8 cellular contexts compared by ENCODE assay signal in the genomic region with DNA sequence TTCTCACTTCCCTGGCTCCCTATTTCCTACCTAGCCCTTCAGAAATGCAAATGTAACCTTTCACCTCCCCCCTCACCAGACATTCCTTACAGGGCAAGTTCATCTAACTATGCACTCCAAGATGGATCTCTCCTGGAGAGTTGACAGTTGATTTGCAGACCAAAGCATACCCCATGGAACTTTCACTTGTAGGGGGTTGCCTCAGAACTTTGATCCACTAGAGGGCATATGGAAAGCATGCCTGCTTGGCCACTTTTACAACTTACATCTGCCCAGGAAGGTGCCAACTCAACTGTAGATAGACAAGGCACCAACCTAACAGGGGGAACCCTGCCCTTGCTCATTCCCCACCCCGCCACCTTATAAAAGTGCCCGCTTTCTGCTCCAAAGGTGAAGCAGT.
DNase-seq lines count a peak whose midpoint lies in the region; ATAC-seq, FAIRE-seq and TF ChIP-seq lines count a peak whose summit lies in the region.

No MANE protein-coding gene starts in this region.

- no peaks in the 10 kb centered on the region for H3K27me3 ChIP-seq in aorta (ENCODE audit: control insufficient read depth in 1 of 2, insufficient read depth in 2 of 2, low read length in 1 of 2)

- no peaks in the 10 kb centered on the region for H3K4me1 ChIP-seq in kidney (ENCODE audit: control insufficient read depth in 1 of 2, insufficient read depth in 1 of 2, low read depth in 1 of 2, low read length in 2 of 2)
- no peaks in the 10 kb centered on the region for H3K4me1 ChIP-seq in aorta (ENCODE audit: control insufficient read depth in 1 of 2, insufficient read depth in 2 of 2, low read length in 2 of 2)

- FAIRE-seq in kidney (lab: Jason Lieb, UNC) (no peak), GM12892 (lab: Jason Lieb, UNC) (no peak)

- no peak for TF ChIP-seq POLR2A in GM12892 (IDR thresholded peaks at IDR 0.05; ENCODE audit: low read depth, low read length)

- no peak for ATAC-seq in aorta (ENCODE audit: low FRiP score)

- peak; percentile 66 for TF ChIP-seq CTCF in C4-2B (conservative IDR thresholded peaks at IDR 0.05)
- peak; percentile 59 for TF ChIP-seq CTCF in LNCAP (IDR thresholded peaks at IDR 0.05)
- TF ChIP-seq CTCF in astrocyte of the cerebellum (IDR thresholded peaks at IDR 0.05; ENCODE audit: low read depth, low read length, missing control alignments), result peak; percentile 67
- peak; percentile 34 for TF ChIP-seq CTCF in kidney (IDR thresholded peaks at IDR 0.05; ENCODE audit: borderline replicate concordance, extremely low read depth, insufficient read depth)
- TF ChIP-seq CTCF in coronary artery (IDR thresholded peaks at IDR 0.05), result no peak

- in situ Hi-C loops in astrocyte of the cerebellum (cut with HindIII; ENCODE audit: low sequenced_read_pairs), result no loop called here

- no peaks in the 10 kb centered on the region for H3K36me3 ChIP-seq in kidney (ENCODE audit: control insufficient read depth in 1 of 2, insufficient read depth in 2 of 2, low read length in 2 of 2)
- no peaks in the 10 kb centered on the region for H3K36me3 ChIP-seq in aorta (ENCODE audit: control insufficient read depth in 1 of 2, insufficient read depth in 2 of 2, low read length in 1 of 2)

- WGBS in aorta, 2 donors, result 88 to 89% methylated on average over 2 of the region's 2 CpGs

- DNase-seq in astrocyte of the cerebellum (ENCODE audit: low read depth) (no peak), kidney (no peak), aorta (no peak), GM12892 (ENCODE audit: insufficient read length) (no peak), coronary artery (ENCODE audit: low spot score) (no peak), NCI-H2196 treated with DMSO at 0.1 percent for 48 hours (lab: John Stamatoyannopoulos, UW; ENCODE audit: unreplicated experiment) (no peak)

- H3K4me3 ChIP-seq in astrocyte of the cerebellum (ENCODE audit: low read depth, low read length) (no peak overlapping the region), kidney (ENCODE audit: low read length in 2 of 2) (no peak overlapping the region), aorta (ENCODE audit: low read length in 2 of 2) (no peak overlapping the region), coronary artery (no peak overlapping the region)

- intact Hi-C loops in kidney (cut with DNase I) (no loop called here), aorta (cut with DNase I) (no loop called here)

- H3K9me3 ChIP-seq in kidney (ENCODE audit: control insufficient read depth in 1 of 2, low read length in 2 of 2), result no peaks in the 10 kb centered on the region
- no peaks in the 10 kb centered on the region for H3K9me3 ChIP-seq in aorta (ENCODE audit: control insufficient read depth, low read length)

- H3K9ac ChIP-seq in kidney (ENCODE audit: low read length in 2 of 2), result no peak overlapping the region

- H3K27ac ChIP-seq in C4-2B, result no peak overlapping the region
- H3K27ac ChIP-seq in kidney (ENCODE audit: low read depth in 2 of 2, low read length in 2 of 2), result no peak overlapping the region
- no peak overlapping the region for H3K27ac ChIP-seq in aorta (ENCODE audit: low read depth in 1 of 2, low read length in 2 of 2)
- no peak overlapping the region for H3K27ac ChIP-seq in coronary artery
